1 cellular context compared by ENCODE assay signal in genomic region chr10:126924915-126925300, GRCh38.
TF ChIP-seq lines count a peak whose summit lies in the region.

No MANE protein-coding gene starts in this region.

TF ChIP-seq in endothelial cell of umbilical vein, 7 proteins besides CTCF, POLR2A, EP300 and RAD21:
- no peak for TF ChIP-seq MAX (IDR thresholded peaks at IDR 0.05; ENCODE audit: insufficient read depth, insufficient read length)
- no peak for TF ChIP-seq FOS (IDR thresholded peaks at IDR 0.05; ENCODE audit: borderline replicate concordance, insufficient read depth, low read length)
- TF ChIP-seq GATA2 (IDR thresholded peaks at IDR 0.05; ENCODE audit: insufficient read depth, insufficient read length, low read depth, low read length), result no peak
- no peak for TF ChIP-seq POLR2AphosphoS5 (IDR thresholded peaks at IDR 0.05; ENCODE audit: insufficient read depth, low read depth, low read length)
- TF ChIP-seq MYC (IDR thresholded peaks at IDR 0.05; ENCODE audit: low read depth, low read length), result no peak
- TF ChIP-seq JUN (IDR thresholded peaks at IDR 0.05; ENCODE audit: borderline replicate concordance, insufficient read depth, insufficient read length, low read depth), result no peak
- no peak for TF ChIP-seq EZH2 (IDR thresholded peaks at IDR 0.05; ENCODE audit: borderline replicate concordance, low read depth, low read length, severe bottlenecking)
